In genomic region chr11:9600166-9600565, GRCh38 we compare ENCODE assay signal across 14 cellular contexts. TPM values are rescaled to one million over a fixed set of nuclear protein-coding genes. Genes with fewer than 3 reads are reported as not detected.
A peak's percentile ranks its signal among the peaks of the same experiment; 100 is the strongest.
DNase-seq lines count a peak whose midpoint lies in the region; ATAC-seq and TF ChIP-seq lines count a peak whose summit lies in the region.
"Had no signal": no experiment of that assay in that cellular context is flagged by ENCODE, and none has a peak within 500 bp of the region (broad histone marks: within the 10 kb centered on the region; RNA-seq: fewer than 3 reads in every experiment).

No MANE protein-coding gene starts in this region.

- CTCF ChIA-PET in PC-9 (lab: Charles Lee) = interaction anchor here (1.4 kb wide), 1 partner anchor 65 kb away, joined by 4 read pairs; no protein-coding TSS in a partner anchor

- peaks cover 27% of the 10 kb centered on the region for H3F3A ChIP-seq in PC-9 (ENCODE audit: insufficient read depth, low read depth)

- H3K9me3 Mint-ChIP-seq in activated naive CD8-positive, alpha-beta T cell (ENCODE audit: low read depth) = no peaks in the 10 kb centered on the region
- no peaks in the 10 kb centered on the region for H3K9me3 Mint-ChIP-seq in activated naive CD8-positive, alpha-beta T cell treated with anti-CD3 and anti-CD28 coated beads, Interleukin-2, amount 50 U/mL, for 24 hours
- H3K9me3 Mint-ChIP-seq in type B pancreatic cell = no peaks in the 10 kb centered on the region
- H3K9me3 Mint-ChIP-seq: neural crest cell had no signal

- peaks cover 4% of the 10 kb centered on the region for H3K36me3 Mint-ChIP-seq in activated naive CD8-positive, alpha-beta T cell
- H3K36me3 Mint-ChIP-seq in activated naive CD8-positive, alpha-beta T cell treated with anti-CD3 and anti-CD28 coated beads, Interleukin-2, amount 50 U/mL, for 24 hours (ENCODE audit: low read depth) = no peaks in the 10 kb centered on the region
- H3K36me3 Mint-ChIP-seq in type B pancreatic cell = no peaks in the 10 kb centered on the region

- no peak overlapping the region for H3K27ac Mint-ChIP-seq in activated naive CD8-positive, alpha-beta T cell
- H3K27ac Mint-ChIP-seq in activated naive CD8-positive, alpha-beta T cell treated with anti-CD3 and anti-CD28 coated beads, Interleukin-2, amount 50 U/mL, for 24 hours = no peak overlapping the region
- H3K27ac Mint-ChIP-seq in type B pancreatic cell = peak overlapping the region; percentile 90

- no peaks in the 10 kb centered on the region for H3K79me2 ChIP-seq in PC-9 (ENCODE audit: low read depth)

- H2AFZ ChIP-seq in PC-9 = no peak overlapping the region

- no peaks in the 10 kb centered on the region for H3K9me2 ChIP-seq in PC-9 (ENCODE audit: insufficient read depth)

- TF ChIP-seq CTCF in PC-9 (conservative IDR thresholded peaks at IDR 0.05) (no peak), type B pancreatic cell (conservative IDR thresholded peaks at IDR 0.05) (no peak)

- H3K4me3 ChIP-seq in PC-9 = no peak overlapping the region
- H3K4me3 ChIP-seq: lower lobe of right lung had no signal

- no peaks in the 10 kb centered on the region for H3K27me3 Mint-ChIP-seq in activated naive CD8-positive, alpha-beta T cell
- H3K27me3 Mint-ChIP-seq in activated naive CD8-positive, alpha-beta T cell treated with anti-CD3 and anti-CD28 coated beads, Interleukin-2, amount 50 U/mL, for 24 hours = no peaks in the 10 kb centered on the region
- H3K27me3 Mint-ChIP-seq in type B pancreatic cell = no peaks in the 10 kb centered on the region

- peak overlapping the region; percentile 97 for H3K27ac ChIP-seq in PC-9
- peak overlapping the region; percentile 77 for H3K27ac ChIP-seq in epithelial cell of prostate

- intact Hi-C loops in PC-9 (cut with micrococcal nuclease; ENCODE audit: unreplicated experiment) = no loop called here

- no peaks in the 10 kb centered on the region for H3K27me3 ChIP-seq in PC-9 (ENCODE audit: insufficient read depth, low read depth)

- no peaks in the 10 kb centered on the region for H3K36me3 ChIP-seq in PC-9 (ENCODE audit: low read depth)
- H3K36me3 ChIP-seq: lower lobe of right lung had no signal

- H3K4me2 ChIP-seq in PC-9 = no peak overlapping the region

- POLR2A ChIA-PET in PC-9 (lab: Charles Lee; ENCODE audit: unreplicated experiment) = interaction anchor here (1.9 kb wide), 1 partner anchor 27 kb away, joined by 17 read pairs; the partner anchor contains the start of gene WEE1

- no TSS peak for BruUV-seq in PC-9 (replicated peaks; lab: Mats Ljungman, UMichigan)

- H3K4me1 Mint-ChIP-seq in activated naive CD8-positive, alpha-beta T cell (ENCODE audit: low read depth) = peaks cover 21% of the 10 kb centered on the region
- H3K4me1 Mint-ChIP-seq in activated naive CD8-positive, alpha-beta T cell treated with anti-CD3 and anti-CD28 coated beads, Interleukin-2, amount 50 U/mL, for 24 hours = peaks cover 32% of the 10 kb centered on the region
- H3K4me1 Mint-ChIP-seq in type B pancreatic cell (ENCODE audit: unreplicated experiment) = peaks cover 14% of the 10 kb centered on the region

- H3K9me3 ChIP-seq in PC-9 (ENCODE audit: insufficient read depth, low read depth) = no peaks in the 10 kb centered on the region
- H3K9me3 ChIP-seq: lower lobe of right lung had no signal

- DNase-seq in activated naive CD8-positive, alpha-beta T cell treated with anti-CD3 and anti-CD28 coated beads, Interleukin-2, amount 50 U/mL, for 24 hours = no peak
- DNase-seq in PC-9 = no peak
- DNase-seq in epithelial cell of prostate (ENCODE audit: low read depth, low spot score) = no peak
- DNase-seq in type B pancreatic cell (ENCODE audit: extremely low spot score, unreplicated experiment) = no peak
- no peak for DNase-seq in LoVo (ENCODE audit: low spot score)
- no peak for DNase-seq in HCEC 1CT
- no peak for DNase-seq in SIG-M5 treated with dmso at 0.1 percent for 504 hours (lab: John Stamatoyannopoulos, UW; ENCODE audit: unreplicated experiment)
- DNase-seq: cerebellar nuclear complex, lower lobe of right lung, NCI-H1048, NCI-H2171 treated with DMSO at 0.1 percent for 48 hours, retina had no signal

- peak overlapping the region; percentile 60 for H3K4me3 Mint-ChIP-seq in activated naive CD8-positive, alpha-beta T cell
- H3K4me3 Mint-ChIP-seq in activated naive CD8-positive, alpha-beta T cell treated with anti-CD3 and anti-CD28 coated beads, Interleukin-2, amount 50 U/mL, for 24 hours = no peak overlapping the region
- H3K4me3 Mint-ChIP-seq in type B pancreatic cell = no peak overlapping the region
- H3K4me3 Mint-ChIP-seq: neural crest cell had no signal

- ATAC-seq in activated naive CD8-positive, alpha-beta T cell treated with anti-CD3 and anti-CD28 coated beads, Interleukin-2, amount 50 U/mL, for 24 hours = no peak

- H3K4me1 ChIP-seq in PC-9 (replicated peaks; ENCODE audit: insufficient read depth) = peaks cover 24% of the 10 kb centered on the region

- H4K20me1 ChIP-seq in PC-9 (ENCODE audit: insufficient read depth) = no peaks in the 10 kb centered on the region

RNA-seq across cellular contexts. Expression of gene WEE1, which starts 26.7 kb away (rescaled TPM):
- total RNA-seq in PC-9 (2021) (32.2 and 37.1 TPM in 2 replicates), type B pancreatic cell (ENCODE audit: low replicate concordance) (80.1 and 104 TPM in 2 replicates)
